Comparison of ENCODE assay signal across 8 cellular contexts in the genomic region with DNA sequence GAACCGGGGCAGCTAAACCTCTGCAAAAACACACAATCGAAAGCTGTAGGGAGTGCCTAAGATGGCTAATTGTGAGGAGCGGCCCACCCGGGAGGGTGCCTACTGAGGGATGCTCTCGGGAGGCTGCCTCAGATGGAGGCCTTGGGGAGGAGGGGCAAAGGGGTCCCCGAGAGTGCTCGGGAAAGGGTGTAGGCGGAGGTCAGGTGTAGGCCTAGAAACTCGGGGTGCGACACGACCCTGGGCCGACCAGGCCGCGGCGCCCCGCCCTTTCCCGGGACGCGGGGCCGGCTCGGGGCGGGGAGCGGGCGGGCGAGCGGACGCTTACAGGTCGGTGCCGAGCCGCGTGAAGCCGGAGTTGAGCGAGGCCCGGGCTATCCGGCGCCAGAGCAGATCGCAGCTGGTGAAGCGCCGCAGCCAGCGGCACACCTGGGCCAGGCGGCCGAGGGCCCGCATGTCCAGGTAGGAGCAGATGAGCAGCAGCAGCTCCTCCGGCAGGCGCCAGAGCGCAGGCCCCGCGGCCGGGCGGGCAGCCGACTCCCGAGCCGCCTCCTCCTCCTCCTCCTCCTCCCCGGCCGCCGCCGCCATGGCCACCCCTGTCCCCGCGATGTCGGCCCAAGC. TPM values are rescaled to one million over a fixed set of nuclear protein-coding genes. Genes with fewer than 3 reads are reported as not detected.
A peak's percentile ranks its signal among the peaks of the same experiment; 100 is the strongest.
DNase-seq lines count a peak whose midpoint lies in the region; ATAC-seq, FAIRE-seq and TF ChIP-seq lines count a peak whose summit lies in the region.

No MANE protein-coding gene starts in this region.

- no peaks in the 10 kb centered on the region for H3K9me3 Mint-ChIP-seq in CD8-positive, alpha-beta T cell

- TF ChIP-seq CTCF in CD8-positive, alpha-beta T cell (IDR thresholded peaks at IDR 0.05) = no peak
- TF ChIP-seq CTCF in SK-N-SH (IDR thresholded peaks at IDR 0.05) (no peak), left ventricle myocardium inferior (IDR thresholded peaks at IDR 0.05; ENCODE audit: borderline replicate concordance) (no peak), psoas muscle (IDR thresholded peaks at IDR 0.05) (no peak)

- no peak for TF ChIP-seq RAD21 in SK-N-SH (IDR thresholded peaks at IDR 0.05; ENCODE audit: low read length)

- peak overlapping the region; percentile 97 for H3K27ac ChIP-seq in CD8-positive, alpha-beta T cell (ENCODE audit: low read depth, low read length)
- H3K27ac ChIP-seq in SK-N-SH (ENCODE audit: low read depth in 2 of 2, low read length in 1 of 2) = peak overlapping the region; percentile 83 to 94
- H3K27ac ChIP-seq in left ventricle myocardium inferior (replicated peaks) = peak overlapping the region; percentile 99
- H3K27ac ChIP-seq in psoas muscle = peak overlapping the region; percentile 90

- WGBS in SK-N-SH (ENCODE audit: low lambda C conversion rate) = 1% methylated on average over 14 of the region's 60 CpGs
- 0 to 1% (median 1%) methylated on average over 25 to 60 of the region's 60 CpGs for WGBS in psoas muscle, 3 donors

- H3F3A ChIP-seq in SK-N-SH (replicated peaks; ENCODE audit: insufficient read depth) = peaks cover 7% of the 10 kb centered on the region

- H3K27me3 Mint-ChIP-seq in CD8-positive, alpha-beta T cell (ENCODE audit: low read depth) = no peaks in the 10 kb centered on the region

- FAIRE-seq in urothelium cell line (lab: Jason Lieb, UNC) = no peak

- H4K20me1 ChIP-seq in SK-N-SH (ENCODE audit: insufficient read depth) = no peaks in the 10 kb centered on the region; the same call in 1 of the 2 replicates

- H3K9me2 ChIP-seq in SK-N-SH = no peaks in the 10 kb centered on the region

- POLR2A ChIA-PET in CD8-positive, alpha-beta T cell (lab: Charles Lee) = interaction anchor here (0.6 to 1.7 kb wide), 5 partner anchors 10 to 951 kb away, joined by 3 to 8 read pairs (median 3); a partner anchor contains a TSS
- POLR2A ChIA-PET in SK-N-SH (lab: Yijun Ruan, JAX) = interaction anchor here (0.5 to 1.7 kb wide), 8 partner anchors 10 to 1010 kb away, joined by 3 to 4 read pairs (median 3); a partner anchor contains a TSS

- DNase-seq in CD8-positive, alpha-beta T cell = peak; percentile 42 to 83 (median 69)
- DNase-seq in SK-N-SH (peak; percentile 84), adipocyte (ENCODE audit: low read depth) (peak; percentile 79), left ventricle myocardium inferior (peak; percentile 58), psoas muscle (peak; percentile 57 to 73), urothelium cell line (ENCODE audit: low spot score) (peak; percentile 68)

- CTCF ChIA-PET in CD8-positive, alpha-beta T cell (lab: Charles Lee) = no interaction called here
- CTCF ChIA-PET in SK-N-SH (lab: Yijun Ruan, JAX) = interaction anchor here (0.6 to 3.0 kb wide), 12 partner anchors 9 to 637 kb away, joined by 3 to 15 read pairs (median 3); a partner anchor contains a TSS

- peak overlapping the region; percentile 95 for H3K4me2 ChIP-seq in SK-N-SH

- peaks cover 48% of the 10 kb centered on the region for H3K4me1 Mint-ChIP-seq in CD8-positive, alpha-beta T cell (ENCODE audit: low read depth)

- H3K9ac ChIP-seq in SK-N-SH (peak overlapping the region; percentile 100), adipocyte (ENCODE audit: low read length) (peak overlapping the region; percentile 99)

- intact Hi-C loops in CD8-positive, alpha-beta T cell (cut with DNase I, micrococcal nuclease) = loop anchor here (2.0 to 10.0 kb wide), 9 partner anchors 88 to 948 kb away; a partner anchor contains a TSS
- intact Hi-C loops in left ventricle myocardium inferior (cut with micrococcal nuclease) = no loop called here
- intact Hi-C loops in psoas muscle (cut with DNase I) = no loop called here

- H3K79me2 ChIP-seq in SK-N-SH (ENCODE audit: insufficient read depth) = peaks cover 58% of the 10 kb centered on the region

- peaks cover 36% of the 10 kb centered on the region for H3K4me1 ChIP-seq in CD8-positive, alpha-beta T cell (ENCODE audit: insufficient read depth, low read length)
- H3K4me1 ChIP-seq in SK-N-SH (ENCODE audit: control insufficient read depth in 1 of 2, insufficient read depth in 2 of 2, low read depth in 1 of 2, low read length in 1 of 2) (peaks cover 16 to 25% of the 10 kb centered on the region in 2 experiments), adipocyte (ENCODE audit: control insufficient read depth, insufficient read depth, low read length) (peaks cover 34% of the 10 kb centered on the region), left ventricle myocardium inferior (peaks cover 63% of the 10 kb centered on the region), psoas muscle (peaks cover 21% of the 10 kb centered on the region)

- H3K27me3 ChIP-seq in CD8-positive, alpha-beta T cell (ENCODE audit: insufficient read depth, low read length) = no peaks in the 10 kb centered on the region
- H3K27me3 ChIP-seq in SK-N-SH (ENCODE audit: insufficient read depth) (no peaks in the 10 kb centered on the region), adipocyte (replicated peaks; ENCODE audit: control insufficient read depth, insufficient read depth, low read length) (no peaks in the 10 kb centered on the region), left ventricle myocardium inferior (ENCODE audit: low read depth) (no peaks in the 10 kb centered on the region), psoas muscle (ENCODE audit: insufficient read depth in 3 of 3, low read length in 2 of 3) (no peaks in the 10 kb centered on the region)

- H3K9me3 ChIP-seq in CD8-positive, alpha-beta T cell (ENCODE audit: low read length) = no peaks in the 10 kb centered on the region
- H3K9me3 ChIP-seq in SK-N-SH = no peaks in the 10 kb centered on the region
- no peaks in the 10 kb centered on the region for H3K9me3 ChIP-seq in adipocyte (ENCODE audit: control insufficient read depth, low read length)
- H3K9me3 ChIP-seq in left ventricle myocardium inferior (replicated peaks) = no peaks in the 10 kb centered on the region
- H3K9me3 ChIP-seq in psoas muscle = no peaks in the 10 kb centered on the region

- peak; percentile 66 for ATAC-seq in CD8-positive, alpha-beta T cell
- ATAC-seq in GM19351 (IDR thresholded peaks at IDR 0.05; ENCODE audit: unreplicated experiment) (peak; percentile 65), HG03520 (IDR thresholded peaks at IDR 0.05; ENCODE audit: unreplicated experiment) (peak; percentile 52), psoas muscle (peak; percentile 78 to 86 (median 84))

- H3K27ac Mint-ChIP-seq in CD8-positive, alpha-beta T cell = peak overlapping the region; percentile 99

- H3K36me3 ChIP-seq in CD8-positive, alpha-beta T cell (ENCODE audit: insufficient read depth, low read length) = no peaks in the 10 kb centered on the region
- H3K36me3 ChIP-seq in SK-N-SH (replicated peaks in 1 of 2; ENCODE audit: control insufficient read depth in 1 of 2, insufficient read depth in 2 of 2, low read length in 1 of 2) (no peaks in the 10 kb centered on the region), adipocyte (ENCODE audit: control insufficient read depth, insufficient read depth, low read length, severe bottlenecking) (no peaks in the 10 kb centered on the region), left ventricle myocardium inferior (no peaks in the 10 kb centered on the region), psoas muscle (ENCODE audit: insufficient read depth in 1 of 2, low read depth in 1 of 2) (no peaks in the 10 kb centered on the region)

- peak overlapping the region; percentile 88 for H3K4me3 ChIP-seq in CD8-positive, alpha-beta T cell (ENCODE audit: low read depth, low read length)
- H3K4me3 ChIP-seq in SK-N-SH (ENCODE audit: low read depth in 2 of 2, low read length in 1 of 2) (peak overlapping the region; percentile 59 to 84), adipocyte (ENCODE audit: low read length) (peak overlapping the region; percentile 86), left ventricle myocardium inferior (peak overlapping the region; percentile 97), psoas muscle (peak overlapping the region; percentile 83)

- TF ChIP-seq EP300 in SK-N-SH (IDR thresholded peaks at IDR 0.05; ENCODE audit: borderline replicate concordance in 1 of 2, low read depth in 1 of 2, low read length in 1 of 2) = no peak

- H2AFZ ChIP-seq in SK-N-SH (ENCODE audit: low read depth) = peak overlapping the region; percentile 96

- peaks cover 13% of the 10 kb centered on the region for H3K36me3 Mint-ChIP-seq in CD8-positive, alpha-beta T cell

- peak overlapping the region; percentile 97 for H3K4me3 Mint-ChIP-seq in CD8-positive, alpha-beta T cell

TF ChIP-seq in SK-N-SH, 30 proteins besides CTCF, POLR2A, EP300 and RAD21 (continues in another document):
- TF ChIP-seq, protein P1, sequence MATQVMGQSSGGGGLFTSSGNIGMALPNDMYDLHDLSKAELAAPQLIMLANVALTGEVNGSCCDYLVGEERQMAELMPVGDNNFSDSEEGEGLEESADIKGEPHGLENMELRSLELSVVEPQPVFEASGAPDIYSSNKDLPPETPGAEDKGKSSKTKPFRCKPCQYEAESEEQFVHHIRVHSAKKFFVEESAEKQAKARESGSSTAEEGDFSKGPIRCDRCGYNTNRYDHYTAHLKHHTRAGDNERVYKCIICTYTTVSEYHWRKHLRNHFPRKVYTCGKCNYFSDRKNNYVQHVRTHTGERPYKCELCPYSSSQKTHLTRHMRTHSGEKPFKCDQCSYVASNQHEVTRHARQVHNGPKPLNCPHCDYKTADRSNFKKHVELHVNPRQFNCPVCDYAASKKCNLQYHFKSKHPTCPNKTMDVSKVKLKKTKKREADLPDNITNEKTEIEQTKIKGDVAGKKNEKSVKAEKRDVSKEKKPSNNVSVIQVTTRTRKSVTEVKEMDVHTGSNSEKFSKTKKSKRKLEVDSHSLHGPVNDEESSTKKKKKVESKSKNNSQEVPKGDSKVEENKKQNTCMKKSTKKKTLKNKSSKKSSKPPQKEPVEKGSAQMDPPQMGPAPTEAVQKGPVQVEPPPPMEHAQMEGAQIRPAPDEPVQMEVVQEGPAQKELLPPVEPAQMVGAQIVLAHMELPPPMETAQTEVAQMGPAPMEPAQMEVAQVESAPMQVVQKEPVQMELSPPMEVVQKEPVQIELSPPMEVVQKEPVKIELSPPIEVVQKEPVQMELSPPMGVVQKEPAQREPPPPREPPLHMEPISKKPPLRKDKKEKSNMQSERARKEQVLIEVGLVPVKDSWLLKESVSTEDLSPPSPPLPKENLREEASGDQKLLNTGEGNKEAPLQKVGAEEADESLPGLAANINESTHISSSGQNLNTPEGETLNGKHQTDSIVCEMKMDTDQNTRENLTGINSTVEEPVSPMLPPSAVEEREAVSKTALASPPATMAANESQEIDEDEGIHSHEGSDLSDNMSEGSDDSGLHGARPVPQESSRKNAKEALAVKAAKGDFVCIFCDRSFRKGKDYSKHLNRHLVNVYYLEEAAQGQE (IDR thresholded peaks at IDR 0.05; ENCODE audit: low read depth, low read length) = no peak
- no peak for TF ChIP-seq SMC3 (IDR thresholded peaks at IDR 0.05; ENCODE audit: low read depth, low read length)

RNA-seq across cellular contexts. Expression of a gene that starts 0.8 kb away (rescaled TPM):
- 10 to 100 TPM; 75.4 to 76.1 TPM for total RNA-seq in CD8-positive, alpha-beta T cell
- polyA plus RNA-seq in SK-N-SH (2012; rRNA removed) (27.6 and 34.8 TPM in 2 replicates), psoas muscle (10 to 100 TPM; 15.5 to 48.3 (median 39.3) TPM)
- 36.0 and 47.2 TPM in 2 replicates for polyA plus RNA-seq in SK-N-SH (2012; cell fraction: cytosol; rRNA removed)
- polyA plus RNA-seq in SK-N-SH (2012; cell fraction: nucleus; rRNA removed) = 45.9 and 50.6 TPM in 2 replicates
- total RNA-seq in left ventricle myocardium inferior (99.1 TPM), psoas muscle (100 to 1,000 TPM in 1 of 4 donors, 10 to 100 TPM in 3; 69.0 to 100 (median 84.7) TPM)

Comparison
In these comparisons a context has a peak if more than half of its experiments do, and no peak if none do; other contexts are left out.
1. Peak in every context shown above with its lines: DNase-seq, ATAC-seq, H3K4me3 ChIP-seq and H3K27ac ChIP-seq.
2. intact Hi-C loops: an anchor here in CD8-positive, alpha-beta T cell (2.0 to 10.0 kb wide); none called in left ventricle myocardium inferior and psoas muscle.